In the genomic region with DNA sequence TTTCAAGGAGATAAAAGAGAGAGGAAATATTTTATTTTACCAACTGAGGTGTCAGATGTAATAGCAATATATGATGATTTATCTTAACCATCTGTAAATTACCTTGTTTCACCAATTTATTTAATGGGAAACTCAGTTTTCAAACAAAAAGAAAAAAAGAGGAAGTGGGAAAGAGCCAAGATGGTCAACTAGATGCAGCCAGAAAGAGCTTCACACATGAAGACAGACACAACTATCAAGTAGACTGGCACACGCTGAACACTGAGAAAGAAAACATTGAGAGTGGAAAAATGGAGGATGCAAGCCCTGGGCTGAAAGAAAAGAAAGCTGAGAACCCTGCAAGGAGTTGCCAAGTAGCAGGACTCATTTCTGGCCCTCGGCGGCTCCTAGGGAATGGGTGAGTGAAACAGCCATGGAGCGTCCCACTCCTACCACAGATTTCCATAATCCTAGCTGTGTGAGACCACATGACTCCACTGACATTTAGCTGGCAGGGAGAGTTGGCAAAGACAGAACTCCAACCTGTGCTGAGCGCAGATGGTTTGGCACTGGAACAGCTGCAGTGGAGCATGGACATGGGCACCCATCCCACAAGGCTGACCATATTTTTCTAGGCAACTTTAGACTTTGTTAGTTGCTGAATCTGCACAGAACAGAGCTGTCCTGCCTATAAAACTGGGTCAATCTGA, we compare ENCODE assay signal across 17 cellular contexts.
"Had no signal": no experiment of that assay in that cellular context is flagged by ENCODE, and none has a peak within 500 bp of the region (broad histone marks: within the 10 kb centered on the region; RNA-seq: fewer than 3 reads in every experiment).

No MANE protein-coding gene starts in this region.

- H2AFZ ChIP-seq: hepatocyte, parathyroid adenoma had no signal

- H3K27me3 ChIP-seq: esophagus muscularis mucosa, hepatocyte, left lung, stomach, uterus had no signal

- H3K9ac ChIP-seq: parathyroid adenoma had no signal

- DNase-seq: activated CD4-positive, alpha-beta T cell treated with anti-CD3 and anti-CD28 coated beads for 36 hours; activated CD8-positive, alpha-beta T cell treated with anti-CD3 and anti-CD28 coated beads for 36 hours; activated effector memory CD4-positive, alpha-beta T cell treated with Interleukin-2 at 50 U/mL for 16 hours; activated T-cell treated with anti-CD3 and anti-CD28 coated beads, Interleukin-2, amount 50 U/mL, for 4 hours; islet precursor cell; left lung; naive thymus-derived CD4-positive, alpha-beta T cell; stimulated activated CD4-positive, alpha-beta T cell treated with anti-CD3 and anti-CD28 coated beads, Interleukin-12 subunit alpha, Interleukin-12 subunit beta, amount 100 ng/mL, for 4 hours; stimulated activated CD4-positive, alpha-beta T cell treated with anti-CD3 and anti-CD28 coated beads, Interleukin-2, amount 100 ng/mL, for 24 hours; stomach; uterus had no signal

- H3K4me1 ChIP-seq: esophagus muscularis mucosa, left lung, parathyroid adenoma, stomach, uterus had no signal

- H3K4me3 ChIP-seq: coronary artery, esophagus muscularis mucosa, hepatocyte, left lung, stomach, thoracic aorta, uterus had no signal

- ATAC-seq: activated CD4-positive, alpha-beta T cell treated with anti-CD3 and anti-CD28 coated beads for 36 hours; activated CD8-positive, alpha-beta T cell treated with anti-CD3 and anti-CD28 coated beads for 36 hours; activated naive CD4-positive, alpha-beta T cell treated with anti-CD3 and anti-CD28 coated beads, Interleukin-2, amount 50 U/mL, for 72 hours; activated T-cell treated with anti-CD3 and anti-CD28 coated beads, Interleukin-2, amount 50 U/mL, for 4 hours; left lung; naive thymus-derived CD4-positive, alpha-beta T cell had no signal

- H3K9me3 ChIP-seq: left lung, thoracic aorta, uterus had no signal

- H3K79me2 ChIP-seq: hepatocyte, parathyroid adenoma had no signal

- H3K36me3 ChIP-seq: esophagus muscularis mucosa, left lung, stomach, thoracic aorta, uterus had no signal

- H3K4me2 ChIP-seq: hepatocyte had no signal

- H3K27ac ChIP-seq: coronary artery, esophagus muscularis mucosa, hepatocyte, left lung, parathyroid adenoma, stomach, thoracic aorta, uterus had no signal
